17 cellular contexts compared by ENCODE assay signal in the genomic region with DNA sequence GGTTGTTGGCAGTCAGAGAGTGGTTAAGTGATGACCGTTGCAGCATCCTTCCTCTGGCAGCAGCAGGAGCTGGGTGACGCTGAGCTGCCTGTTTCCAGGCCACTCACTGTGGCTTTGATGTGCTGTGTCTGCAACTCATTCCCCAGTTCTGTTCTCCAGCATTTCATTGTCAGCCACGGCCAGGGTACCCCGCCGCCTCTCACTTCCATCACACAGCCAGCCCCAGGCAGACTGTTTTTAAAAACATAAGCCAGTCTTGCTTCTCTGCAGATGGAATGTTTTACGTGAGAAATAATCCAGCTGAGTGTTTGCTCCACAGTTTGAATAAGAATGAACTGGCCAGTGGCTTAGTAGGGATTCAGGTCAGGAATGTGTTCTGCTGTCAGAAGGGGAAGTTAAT. TPM values are rescaled to one million over a fixed set of nuclear protein-coding genes. Genes with fewer than 3 reads are reported as not detected.
DNase-seq lines count a peak whose midpoint lies in the region; ATAC-seq and TF ChIP-seq lines count a peak whose summit lies in the region.
"Had no signal": no experiment of that assay in that cellular context is flagged by ENCODE, and none has a peak within 500 bp of the region (broad histone marks: within the 10 kb centered on the region; RNA-seq: fewer than 3 reads in every experiment).

No MANE protein-coding gene starts in this region.

- no peak overlapping the region for H3K27ac ChIP-seq in stomach
- H3K27ac ChIP-seq: ascending aorta, esophagus squamous epithelium had no signal

- no peak overlapping the region for H3K27ac Mint-ChIP-seq in activated naive CD4-positive, alpha-beta T cell treated with anti-CD3 and anti-CD28 coated beads for 36 hours
- H3K27ac Mint-ChIP-seq in activated CD8-positive, alpha-beta T cell treated with anti-CD3 and anti-CD28 coated beads for 36 hours: no peak overlapping the region
- H3K27ac Mint-ChIP-seq: activated CD4-positive, alpha-beta T cell treated with anti-CD3 and anti-CD28 coated beads, Interleukin-2, amount 10 ng/mL, durations not matched to agents 24 days and 14 days; dendritic cell treated with granulocyte-macrophage colony-stimulating factor and Interleukin-4, amounts not matched to agents 40 ng/mL and 50 ng/mL, for 4 days had no signal

- 50 to 65% (median 58%) methylated on average over 6 of the region's 6 CpGs for WGBS in stomach, 5 donors

- H3K36me3 ChIP-seq in stomach: no peaks in the 10 kb centered on the region
- H3K36me3 ChIP-seq: ascending aorta, esophagus squamous epithelium had no signal

- ATAC-seq in activated CD8-positive, alpha-beta T cell treated with anti-CD3 and anti-CD28 coated beads for 36 hours: peak; percentile 34
- peak; percentile 43 for ATAC-seq in stimulated activated naive CD8-positive, alpha-beta T cell treated with anti-CD3 and anti-CD28 coated beads, Interleukin-15, Interleukin-2, amounts not matched to agents 100 U/mL and 50 U/mL, for 24 hours

- DNase-seq in activated naive CD4-positive, alpha-beta T cell treated with anti-CD3 and anti-CD28 coated beads for 36 hours: peak; percentile 21
- no peak for DNase-seq in activated naive CD4-positive, alpha-beta T cell treated with Interleukin-2 at 50 U/mL for 16 hours
- DNase-seq in activated CD8-positive, alpha-beta T cell treated with anti-CD3 and anti-CD28 coated beads for 36 hours: peak; percentile 6
- DNase-seq in inferior parietal cortex (ENCODE audit: extremely low spot score) (peak; percentile 9), HT-29 (ENCODE audit: low spot score) (no peak), stomach (no peak), GM19240 (ENCODE audit: insufficient read length, low spot score) (no peak)
- no peak for DNase-seq in stimulated activated naive CD8-positive, alpha-beta T cell treated with anti-CD3 and anti-CD28 coated beads, Interleukin-15, Interleukin-2, amounts not matched to agents 100 U/mL and 50 U/mL, for 24 hours
- DNase-seq: activated CD4-positive, alpha-beta T cell treated with anti-CD3 and anti-CD28 coated beads, Interleukin-2, amount 10 ng/mL, durations not matched to agents 24 days and 14 days; Caco-2; esophagus squamous epithelium; KBM-7; mesendoderm; NCI-H510A treated with DMSO at 0.1 percent for 48 hours had no signal

- no peaks in the 10 kb centered on the region for H3K36me3 Mint-ChIP-seq in activated naive CD4-positive, alpha-beta T cell treated with anti-CD3 and anti-CD28 coated beads for 36 hours (ENCODE audit: low read depth)
- no peaks in the 10 kb centered on the region for H3K36me3 Mint-ChIP-seq in activated CD8-positive, alpha-beta T cell treated with anti-CD3 and anti-CD28 coated beads for 36 hours (ENCODE audit: low read depth)

- intact Hi-C loops in activated naive CD4-positive, alpha-beta T cell treated with anti-CD3 and anti-CD28 coated beads for 36 hours (cut with micrococcal nuclease): no loop called here
- intact Hi-C loops in activated CD8-positive, alpha-beta T cell treated with anti-CD3 and anti-CD28 coated beads for 36 hours (cut with micrococcal nuclease): no loop called here
- intact Hi-C loops in stomach (cut with DNase I; ENCODE audit: low total_unique reads): no loop called here

- peaks cover 0 to 4% (median 0%) of the 10 kb centered on the region in 4 donors for H3K4me1 ChIP-seq in stomach
- H3K4me1 ChIP-seq: ascending aorta, Caco-2, esophagus squamous epithelium had no signal

- no peaks in the 10 kb centered on the region for H3K9me3 ChIP-seq in stomach
- H3K9me3 ChIP-seq: ascending aorta, Caco-2, esophagus squamous epithelium had no signal

- no peak overlapping the region for H3K4me3 ChIP-seq in stomach
- H3K4me3 ChIP-seq: ascending aorta, esophagus squamous epithelium had no signal

- no peak overlapping the region for H3K4me3 Mint-ChIP-seq in activated naive CD4-positive, alpha-beta T cell treated with anti-CD3 and anti-CD28 coated beads for 36 hours
- no peak overlapping the region for H3K4me3 Mint-ChIP-seq in activated CD8-positive, alpha-beta T cell treated with anti-CD3 and anti-CD28 coated beads for 36 hours
- H3K4me3 Mint-ChIP-seq: activated CD4-positive, alpha-beta T cell treated with anti-CD3 and anti-CD28 coated beads, Interleukin-2, amount 10 ng/mL, durations not matched to agents 24 days and 14 days; dendritic cell treated with granulocyte-macrophage colony-stimulating factor and Interleukin-4, amounts not matched to agents 40 ng/mL and 50 ng/mL, for 4 days had no signal

- peaks cover 3% of the 10 kb centered on the region for H3K27me3 Mint-ChIP-seq in activated naive CD4-positive, alpha-beta T cell treated with anti-CD3 and anti-CD28 coated beads for 36 hours (ENCODE audit: low read depth)
- H3K27me3 Mint-ChIP-seq in activated CD8-positive, alpha-beta T cell treated with anti-CD3 and anti-CD28 coated beads for 36 hours: peaks cover 2% of the 10 kb centered on the region

- CTCF ChIA-PET in activated naive CD4-positive, alpha-beta T cell treated with anti-CD3 and anti-CD28 coated beads for 36 hours (lab: Charles Lee): no interaction called here
- CTCF ChIA-PET in activated CD8-positive, alpha-beta T cell treated with anti-CD3 and anti-CD28 coated beads for 36 hours (lab: Charles Lee): no interaction called here

- H3K27me3 ChIP-seq in stomach: no peaks in the 10 kb centered on the region
- H3K27me3 ChIP-seq: ascending aorta, esophagus squamous epithelium had no signal

- H3K9me3 Mint-ChIP-seq in activated naive CD4-positive, alpha-beta T cell treated with anti-CD3 and anti-CD28 coated beads for 36 hours: no peaks in the 10 kb centered on the region
- H3K9me3 Mint-ChIP-seq in activated CD8-positive, alpha-beta T cell treated with anti-CD3 and anti-CD28 coated beads for 36 hours: no peaks in the 10 kb centered on the region
- H3K9me3 Mint-ChIP-seq: activated CD4-positive, alpha-beta T cell treated with anti-CD3 and anti-CD28 coated beads, Interleukin-2, amount 10 ng/mL, durations not matched to agents 24 days and 14 days; dendritic cell treated with granulocyte-macrophage colony-stimulating factor and Interleukin-4, amounts not matched to agents 40 ng/mL and 50 ng/mL, for 4 days had no signal

- peaks cover 4% of the 10 kb centered on the region for H3K4me1 Mint-ChIP-seq in activated naive CD4-positive, alpha-beta T cell treated with anti-CD3 and anti-CD28 coated beads for 36 hours (ENCODE audit: low read depth)
- no peaks in the 10 kb centered on the region for H3K4me1 Mint-ChIP-seq in activated CD8-positive, alpha-beta T cell treated with anti-CD3 and anti-CD28 coated beads for 36 hours (ENCODE audit: low read depth)

- TF ChIP-seq EP300 in stomach (IDR thresholded peaks at IDR 0.05): no peak

- no peak for TF ChIP-seq POLR2A in stomach (IDR thresholded peaks at IDR 0.05)

- POLR2A ChIA-PET in activated CD8-positive, alpha-beta T cell treated with anti-CD3 and anti-CD28 coated beads for 36 hours (lab: Charles Lee): no interaction called here

- TF ChIP-seq CTCF in activated CD8-positive, alpha-beta T cell treated with anti-CD3 and anti-CD28 coated beads for 36 hours (IDR thresholded peaks at IDR 0.05): no peak
- no peak for TF ChIP-seq CTCF in stomach (IDR thresholded peaks at IDR 0.05)

RNA-seq across cellular contexts. Expression of gene ST6GALNAC3, which starts 21.5 kb away (rescaled TPM):
- total RNA-seq in activated naive CD4-positive, alpha-beta T cell treated with anti-CD3 and anti-CD28 coated beads for 36 hours: 1 to 10 TPM; 2.5 to 2.8 TPM
- 1 to 10 TPM; 2.7 to 2.9 TPM for total RNA-seq in activated CD8-positive, alpha-beta T cell treated with anti-CD3 and anti-CD28 coated beads for 36 hours
- total RNA-seq in HT-29 (2014; rRNA removed; shearing (Covaris generic)): not detected in 2 replicates
- total RNA-seq in stomach: 10 to 100 TPM in 2 of 5 donors, under 1 TPM in 2, not detected in 1; under 0.01 to 21.7 (median 9.7) TPM
- polyA plus RNA-seq in stomach: 1 to 10 TPM; 1.0 to 1.9 (median 1.2) TPM
- total RNA-seq: osteoblast had no signal

Comparison
In these comparisons a context has a peak if more than half of its experiments do, and no peak if none do; other contexts are left out.
1. DNase-seq: peak in activated naive CD4-positive, alpha-beta T cell treated with anti-CD3 and anti-CD28 coated beads for 36 hours (single experiment), activated CD8-positive, alpha-beta T cell treated with anti-CD3 and anti-CD28 coated beads for 36 hours (single experiment) and inferior parietal cortex (single experiment); none in activated naive CD4-positive, alpha-beta T cell treated with Interleukin-2 at 50 U/mL for 16 hours (single experiment), stimulated activated naive CD8-positive, alpha-beta T cell treated with anti-CD3 and anti-CD28 coated beads, Interleukin-15, Interleukin-2, amounts not matched to agents 100 U/mL and 50 U/mL, for 24 hours (single experiment), HT-29 (single experiment), stomach (single experiment) and GM19240 (single experiment).